ENCODE assay signal across 14 cellular contexts in the genomic region with DNA sequence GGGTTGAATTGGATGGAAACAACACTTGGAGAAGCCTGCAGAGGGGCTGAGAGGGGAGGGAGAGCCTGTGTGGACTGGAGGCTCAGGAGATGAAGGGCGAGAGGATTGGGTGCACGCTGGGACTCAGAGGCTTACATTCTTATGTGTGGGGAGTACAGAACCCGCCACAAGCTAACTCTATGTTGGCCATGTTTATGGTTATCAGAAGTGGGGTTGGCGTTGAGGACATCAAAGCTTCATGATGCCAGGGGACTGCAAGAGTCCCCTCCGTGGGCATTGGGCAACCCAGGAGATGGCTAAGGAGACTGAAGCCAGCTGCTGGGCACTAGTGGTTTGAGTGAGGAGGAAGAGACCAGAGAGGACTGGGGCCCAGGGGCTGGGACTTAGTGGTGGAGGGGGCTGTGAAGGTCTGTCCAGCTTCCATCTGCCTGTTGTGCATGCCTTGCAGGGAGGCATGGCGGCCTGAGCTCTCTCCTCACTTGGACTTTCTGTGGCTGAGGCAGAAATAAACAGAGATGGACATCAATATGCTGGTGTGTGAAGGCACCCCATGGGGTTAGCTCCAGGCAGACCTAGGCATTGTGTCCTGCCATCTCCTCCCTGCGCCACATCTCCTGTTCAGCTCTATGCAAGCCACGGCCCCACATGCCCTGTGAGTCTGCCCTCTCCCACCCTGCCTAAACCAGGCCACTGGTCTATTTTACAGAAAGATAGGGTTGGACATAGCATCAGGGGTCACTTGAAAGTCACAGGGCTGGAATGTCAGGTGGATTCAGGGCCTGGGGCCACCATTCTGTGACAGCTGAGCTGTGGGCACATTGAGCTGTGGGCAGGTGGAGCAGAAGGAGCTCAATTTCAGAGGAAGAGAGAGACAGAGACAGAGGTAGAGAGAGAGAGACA.
A peak's percentile ranks its signal among the peaks of the same experiment; 100 is the strongest.
DNase-seq lines count a peak whose midpoint lies in the region; ATAC-seq and FAIRE-seq lines count a peak whose summit lies in the region.
"Had no signal": no experiment of that assay in that cellular context is flagged by ENCODE, and none has a peak within 500 bp of the region (broad histone marks: within the 10 kb centered on the region; RNA-seq: fewer than 3 reads in every experiment).

No MANE protein-coding gene starts in this region.

- ATAC-seq in sciatic nerve = no peak
- ATAC-seq: GM23338 had no signal

- intact Hi-C loops in sciatic nerve (cut with DNase I) = no loop called here

- DNase-seq in activated CD8-positive, alpha-beta memory T cell treated with anti-CD3 and anti-CD28 coated beads for 24 hours = peak; percentile 3
- DNase-seq in activated CD8-positive, alpha-beta memory T cell treated with anti-CD3 and anti-CD28 coated beads, Interleukin-2, amount 50 U/mL, for 4 hours = no peak
- DNase-seq in HTR-8/SVneo (ENCODE audit: insufficient read length, low spot score) (no peak), islet precursor cell (peak; percentile 31), ureter (ENCODE audit: low spot score) (peak; percentile 19), sciatic nerve (ENCODE audit: low spot score) (no peak), NCI-H1048 (lab: John Stamatoyannopoulos, UW) (no peak)
- DNase-seq: AML-193; C1 segment of cervical spinal cord; Calu3; CD4-positive, alpha-beta T cell; DMS 273 treated with DMSO at 0.1 percent for 48 hours; H7 had no signal

- peak; percentile 58 for FAIRE-seq in HTR-8/SVneo (lab: Jason Lieb, UNC)

Comparison
In these comparisons a context has a peak if more than half of its experiments do, and no peak if none do; other contexts are left out.
1. DNase-seq: peak in activated CD8-positive, alpha-beta memory T cell treated with anti-CD3 and anti-CD28 coated beads for 24 hours (single experiment), islet precursor cell (single experiment) and ureter (single experiment); none in activated CD8-positive, alpha-beta memory T cell treated with anti-CD3 and anti-CD28 coated beads, Interleukin-2, amount 50 U/mL, for 4 hours (single experiment), HTR-8/SVneo (single experiment), sciatic nerve (single experiment) and NCI-H1048 (single experiment).